Comparison of ENCODE assay signal across 27 cellular contexts in the genomic region with DNA sequence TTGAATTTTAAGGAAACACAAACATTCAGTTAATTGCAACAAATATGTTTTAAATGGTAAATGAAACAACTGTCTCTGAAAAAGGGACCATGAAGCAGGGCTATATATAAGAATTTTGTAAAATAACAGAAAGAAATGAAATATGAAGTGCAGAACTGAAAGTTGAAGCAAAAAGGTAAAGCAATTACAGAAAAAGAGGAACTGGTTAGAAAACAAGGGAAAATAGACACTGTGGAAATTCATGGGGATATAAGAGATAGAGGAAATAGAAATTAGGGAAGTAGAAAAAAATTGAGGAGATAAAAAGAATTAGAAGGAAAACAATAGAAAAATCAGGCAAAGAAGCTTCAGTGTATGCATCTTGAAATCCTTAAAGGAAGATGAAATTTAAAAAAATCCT.
"Had no signal": no experiment of that assay in that cellular context is flagged by ENCODE, and none has a peak within 500 bp of the region (broad histone marks: within the 10 kb centered on the region; RNA-seq: fewer than 3 reads in every experiment).

No MANE protein-coding gene starts in this region.

- H3K27ac ChIP-seq: ascending aorta, body of pancreas, SK-N-MC had no signal

- DNase-seq: activated CD4-positive, alpha-beta T cell treated with anti-CD3 and anti-CD28 coated beads, Interleukin-2, amount 50 U/mL, for 48 hours; activated CD4-positive, CD25-positive, alpha-beta regulatory T cell treated with anti-CD3 and anti-CD28 coated beads, Interleukin-2, amount 50 U/mL, for 72 hours; activated CD8-positive, alpha-beta memory T cell treated with anti-CD3 and anti-CD28 coated beads, Interleukin-2, amount 10 ng/mL, durations not matched to agents 7 days and 5 days; activated effector memory CD4-positive, alpha-beta T cell treated with Interleukin-2 at 50 U/mL for 16 hours; activated naive CD4-positive, alpha-beta T cell; activated naive CD8-positive, alpha-beta T cell treated with anti-CD3 and anti-CD28 coated beads, Interleukin-2, amount 50 U/mL, for 24 hours; activated T-cell treated with anti-CD3 and anti-CD28 coated beads, Interleukin-2, amount 50 U/mL, for 24 hours; amniotic stem cell; body of pancreas; central memory CD4-positive, alpha-beta T cell; cortex of kidney; Karpas-422; NCI-H1105; NCI-H1436; NCI-H187; NCI-H2081; NCI-H510A treated with DMSO at 0.1 percent for 48 hours; PC-3; SHP77 treated with DMSO at 0.1 percent for 48 hours; SW 1271 had no signal

- H3K36me3 Mint-ChIP-seq: activated CD8-positive, alpha-beta memory T cell treated with anti-CD3 and anti-CD28 coated beads, Interleukin-2, amount 10 ng/mL, durations not matched to agents 7 days and 5 days had no signal

- H3K9me3 Mint-ChIP-seq: activated CD4-positive, alpha-beta T cell treated with anti-CD3 and anti-CD28 coated beads, Interleukin-2, amount 10 ng/mL, durations not matched to agents 24 days and 14 days; activated T-helper 1 cell treated with anti-CD3 and anti-CD28 coated beads, Interleukin-12 subunit alpha, Interleukin-12 subunit beta, Interleukin-2, Interleukin-4 antibody, amounts not matched to agents 30 ng/mL and 10 ng/mL and 1 ng/mL, durations not matched to agents 14 hours and 24 hours and 36 hours; T-helper 1 cell treated with Interleukin-12 subunit alpha and Interleukin-12 subunit beta and Interleukin-4 antibody, amounts not matched to agents 30 μg/mL and 1 μg/mL, for 36 hours had no signal

- H3K4me1 Mint-ChIP-seq: activated CD4-positive, alpha-beta T cell treated with anti-CD3 and anti-CD28 coated beads, Interleukin-2, amount 10 ng/mL, durations not matched to agents 24 days and 14 days; activated CD8-positive, alpha-beta memory T cell treated with anti-CD3 and anti-CD28 coated beads, Interleukin-2, amount 10 ng/mL, durations not matched to agents 7 days and 5 days; activated naive CD4-positive, alpha-beta T cell treated with anti-CD3 and anti-CD28 coated beads, Interleukin-2, amount 50 U/mL, for 24 hours; activated naive CD8-positive, alpha-beta T cell treated with anti-CD3 and anti-CD28 coated beads, Interleukin-2, amount 50 U/mL, for 24 hours; WTC11 had no signal

- H3K27ac Mint-ChIP-seq: activated CD4-positive, alpha-beta T cell treated with anti-CD3 and anti-CD28 coated beads, Interleukin-2, amount 10 ng/mL, durations not matched to agents 24 days and 14 days; activated CD8-positive, alpha-beta memory T cell treated with anti-CD3 and anti-CD28 coated beads, Interleukin-2, amount 10 ng/mL, durations not matched to agents 7 days and 5 days; activated naive CD4-positive, alpha-beta T cell treated with anti-CD3 and anti-CD28 coated beads, Interleukin-2, amount 50 U/mL, for 24 hours; activated naive CD8-positive, alpha-beta T cell treated with anti-CD3 and anti-CD28 coated beads, Interleukin-2, amount 50 U/mL, for 24 hours; activated T-cell treated with anti-CD3 and anti-CD28 coated beads, Interleukin-2, amount 50 U/mL, for 24 hours; activated T-helper 1 cell treated with anti-CD3 and anti-CD28 coated beads, Interleukin-12 subunit alpha, Interleukin-12 subunit beta, Interleukin-2, Interleukin-4 antibody, amounts not matched to agents 30 ng/mL and 10 ng/mL and 1 ng/mL, durations not matched to agents 14 hours and 24 hours and 36 hours; T-helper 1 cell treated with Interleukin-12 subunit alpha and Interleukin-12 subunit beta and Interleukin-4 antibody, amounts not matched to agents 30 μg/mL and 1 μg/mL, for 36 hours; WTC11 had no signal

- H3K4me1 ChIP-seq: ascending aorta, body of pancreas had no signal

- H3K4me3 Mint-ChIP-seq: activated CD4-positive, alpha-beta T cell treated with anti-CD3 and anti-CD28 coated beads, Interleukin-2, amount 10 ng/mL, durations not matched to agents 24 days and 14 days; activated CD8-positive, alpha-beta memory T cell treated with anti-CD3 and anti-CD28 coated beads, Interleukin-2, amount 10 ng/mL, durations not matched to agents 7 days and 5 days; activated naive CD4-positive, alpha-beta T cell treated with anti-CD3 and anti-CD28 coated beads, Interleukin-2, amount 50 U/mL, for 24 hours; activated naive CD8-positive, alpha-beta T cell treated with anti-CD3 and anti-CD28 coated beads, Interleukin-2, amount 50 U/mL, for 24 hours; activated T-cell treated with anti-CD3 and anti-CD28 coated beads, Interleukin-2, amount 50 U/mL, for 24 hours; activated T-helper 1 cell treated with anti-CD3 and anti-CD28 coated beads, Interleukin-12 subunit alpha, Interleukin-12 subunit beta, Interleukin-2, Interleukin-4 antibody, amounts not matched to agents 30 ng/mL and 10 ng/mL and 1 ng/mL, durations not matched to agents 14 hours and 24 hours and 36 hours; T-helper 1 cell treated with Interleukin-12 subunit alpha and Interleukin-12 subunit beta and Interleukin-4 antibody, amounts not matched to agents 30 μg/mL and 1 μg/mL, for 36 hours; WTC11 had no signal

- H3K36me3 ChIP-seq: ascending aorta had no signal

- H3K27me3 ChIP-seq: ascending aorta, body of pancreas had no signal

- H3K4me3 ChIP-seq: ascending aorta, body of pancreas, SK-N-MC had no signal

- H3K9me3 ChIP-seq: ascending aorta, body of pancreas had no signal

- ATAC-seq: activated CD8-positive, alpha-beta memory T cell treated with anti-CD3 and anti-CD28 coated beads, Interleukin-2, amount 10 ng/mL, durations not matched to agents 7 days and 5 days; activated naive CD8-positive, alpha-beta T cell treated with anti-CD3 and anti-CD28 coated beads, Interleukin-2, amount 50 U/mL, for 24 hours; body of pancreas; PC-3; WTC11 had no signal
